14 cellular contexts compared by ENCODE assay signal in the genomic region with DNA sequence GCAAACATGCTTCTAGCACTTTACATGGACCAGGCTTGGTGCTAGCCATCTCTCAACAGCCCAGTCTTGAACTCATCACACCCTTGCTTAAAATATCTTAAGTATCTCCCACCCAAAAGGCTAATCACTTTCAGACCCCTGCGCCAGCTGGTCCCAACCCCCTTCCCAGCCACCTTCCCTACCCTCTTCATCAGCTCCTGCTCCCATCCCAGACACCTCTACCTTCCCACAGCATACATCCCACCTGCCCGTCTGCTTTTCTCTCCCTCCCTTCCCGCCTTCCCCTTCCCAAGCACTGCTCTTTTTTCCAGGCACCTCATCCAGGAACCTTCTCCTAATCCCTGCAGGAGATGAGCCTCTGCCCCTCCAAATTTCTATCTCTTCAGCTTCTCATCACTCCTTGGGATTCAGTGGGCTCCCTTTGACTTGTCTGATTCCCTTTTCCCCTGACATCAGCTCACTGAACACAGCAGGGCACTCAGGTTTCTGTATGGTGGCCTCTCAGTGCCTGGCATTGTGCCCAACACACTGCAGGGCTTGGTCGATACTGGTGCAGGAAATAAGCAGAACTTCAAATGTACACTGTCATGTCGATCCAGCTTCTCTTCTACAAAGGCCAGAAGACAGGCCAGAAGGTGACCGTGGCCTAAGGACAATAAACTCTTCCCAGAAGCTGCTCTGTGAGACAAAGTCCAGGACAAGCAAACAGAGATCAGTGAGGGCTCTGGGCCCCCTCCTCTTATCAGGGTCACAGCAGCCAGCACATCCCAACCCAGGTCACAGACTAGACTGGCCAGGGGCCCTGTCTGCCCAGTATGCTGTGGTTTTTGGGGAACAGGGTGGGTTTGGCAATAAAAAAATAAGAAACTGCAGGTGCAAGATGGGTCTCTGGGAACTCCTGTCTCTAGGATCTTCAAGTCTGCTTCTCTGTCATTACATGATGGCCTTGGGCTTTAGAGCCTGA. TPM values are rescaled to one million over a fixed set of nuclear protein-coding genes. Genes with fewer than 3 reads are reported as not detected.
DNase-seq lines count a peak whose midpoint lies in the region; ATAC-seq and TF ChIP-seq lines count a peak whose summit lies in the region.
"Had no signal": no experiment of that assay in that cellular context is flagged by ENCODE, and none has a peak within 500 bp of the region (broad histone marks: within the 10 kb centered on the region; RNA-seq: fewer than 3 reads in every experiment).

No MANE protein-coding gene starts in this region.

- H3K9me3 ChIP-seq in stomach: no peaks in the 10 kb centered on the region
- H3K9me3 ChIP-seq: upper lobe of left lung had no signal

- H3K27ac Mint-ChIP-seq in mesothelial cell of epicardium: no peak overlapping the region

- no peak for TF ChIP-seq POLR2A in stomach (IDR thresholded peaks at IDR 0.05)

- peaks cover 10% of the 10 kb centered on the region for H3K27me3 Mint-ChIP-seq in mesothelial cell of epicardium (ENCODE audit: low read depth)

- TF ChIP-seq EP300 in stomach (IDR thresholded peaks at IDR 0.05): no peak

- H3K9me3 Mint-ChIP-seq in mesothelial cell of epicardium: no peaks in the 10 kb centered on the region

- intact Hi-C loops in left colon (cut with DNase I, micrococcal nuclease): no loop called here
- intact Hi-C loops in stomach (cut with DNase I; ENCODE audit: low total_unique reads): no loop called here

- no peak overlapping the region for H3K4me3 Mint-ChIP-seq in mesothelial cell of epicardium

- no peaks in the 10 kb centered on the region for H3K36me3 Mint-ChIP-seq in mesothelial cell of epicardium

- peaks cover 0 to 7% (median 0%) of the 10 kb centered on the region in 3 donors for H3K27me3 ChIP-seq in stomach
- no peaks in the 10 kb centered on the region for H3K27me3 ChIP-seq in brain microvascular endothelial cell (replicated peaks)
- H3K27me3 ChIP-seq: upper lobe of left lung had no signal

- peak; percentile 19 for ATAC-seq in left colon

- in situ Hi-C loops in brain microvascular endothelial cell (cut with HindIII; ENCODE audit: low pct_ligation_motif_present, low sequenced_read_pairs): no loop called here

- peaks cover 3% of the 10 kb centered on the region for H3K4me1 Mint-ChIP-seq in mesothelial cell of epicardium

- TF ChIP-seq CTCF in stomach (IDR thresholded peaks at IDR 0.05) (no peak), brain microvascular endothelial cell (IDR thresholded peaks at IDR 0.05; ENCODE audit: low read depth, low read length, missing control alignments) (no peak), mesothelial cell of epicardium (IDR thresholded peaks at IDR 0.05; ENCODE audit: unreplicated experiment) (no peak)

- H3K27ac ChIP-seq in stomach (no peak overlapping the region), brain microvascular endothelial cell (no peak overlapping the region)
- H3K27ac ChIP-seq: upper lobe of left lung, WERI-Rb-1 had no signal

- H3K4me1 ChIP-seq in stomach: peaks cover 4 to 17% (median 8%) of the 10 kb centered on the region in 4 donors

- H3K36me3 ChIP-seq in stomach (no peaks in the 10 kb centered on the region), brain microvascular endothelial cell (replicated peaks) (no peaks in the 10 kb centered on the region)
- H3K36me3 ChIP-seq: upper lobe of left lung, WERI-Rb-1 had no signal

- no peak overlapping the region for H3K4me3 ChIP-seq in stomach
- no peak overlapping the region for H3K4me3 ChIP-seq in brain microvascular endothelial cell (ENCODE audit: low read depth, low read length)
- H3K4me3 ChIP-seq: upper lobe of left lung had no signal

- 35 to 44% (median 41%) methylated on average over 6 of the region's 6 CpGs for WGBS in stomach, 5 donors

- DNase-seq in NCI-H2196 (lab: John Stamatoyannopoulos, UW; ENCODE audit: unreplicated experiment): peak; percentile 5
- no peak for DNase-seq in NCI-H2196 treated with DMSO at 0.1 percent for 48 hours (lab: John Stamatoyannopoulos, UW; ENCODE audit: unreplicated experiment)
- peak; percentile 19 for DNase-seq in NCI-H510A treated with DMSO at 0.1 percent for 48 hours (lab: John Stamatoyannopoulos, UW)
- peak; percentile 26 to 44 for DNase-seq in left colon
- peak; percentile 45 for DNase-seq in stomach
- DNase-seq in GDM1 (lab: John Stamatoyannopoulos, UW): no peak
- DNase-seq in brain microvascular endothelial cell: no peak
- no peak for DNase-seq in mesothelial cell of epicardium (ENCODE audit: low spot score in 2 of 2, unreplicated experiment in 2 of 2)
- DNase-seq: ACHN, NCI-H2171, upper lobe of left lung, WERI-Rb-1 had no signal

RNA-seq across cellular contexts. Expression of gene ITIH1, which starts 2.2 kb away (rescaled TPM):
- total RNA-seq in left colon (not detected), stomach (not detected), mesothelial cell of epicardium (not detected in 3 replicates)
- polyA plus RNA-seq in stomach: 1 to 10 TPM in 1 of 3 donors, not detected in 2; 1.9 TPM
- total RNA-seq: Daoy, epithelial cell of proximal tubule had no signal

RNA-seq across cellular contexts. Expression of gene NEK4, which starts 4.4 kb away (rescaled TPM):
- total RNA-seq in left colon (10 to 100 TPM; 20.9 to 25.1 TPM), stomach (10 to 100 TPM in 4 of 5 donors, 1 to 10 TPM in 1; 7.1 to 30.7 (median 24.2) TPM), mesothelial cell of epicardium (32.3 to 33.5 TPM (median 32.9 TPM) in 3 replicates)
- polyA plus RNA-seq in stomach: 1 to 10 TPM; 4.3 to 8.2 (median 6.3) TPM

RNA-seq across cellular contexts. Expression of gene ITIH3, which starts 19.4 kb away (rescaled TPM):
- total RNA-seq in left colon (under 1 TPM; 0.34 to 0.46 TPM), stomach (100 to 1,000 TPM in 1 of 5 donors, 1 to 10 TPM in 3, not detected in 1; 1.1 to 210 (median 6.4) TPM), mesothelial cell of epicardium (22.4 to 25.0 TPM (median 23.1 TPM) in 3 replicates)
- 10 to 100 TPM in 1 of 3 donors, under 1 TPM in 1, not detected in 1; 0.19 to 14.4 TPM for polyA plus RNA-seq in stomach
- total RNA-seq: Daoy, epithelial cell of proximal tubule had no signal

RNA-seq across cellular contexts. Expression of gene ITIH4, which starts 55.3 kb away (rescaled TPM):
- total RNA-seq in left colon: 1 to 10 TPM; 2.7 to 5.5 TPM
- total RNA-seq in stomach: 100 to 1,000 TPM in 1 of 5 donors, 10 to 100 TPM in 2, 1 to 10 TPM in 2; 1.7 to 300 (median 20.9) TPM
- polyA plus RNA-seq in stomach: 10 to 100 TPM in 2 of 3 donors, 1 to 10 TPM in 1; 7.1 to 41.7 (median 16.2) TPM
- 12.0 to 13.9 TPM (median 13.5 TPM) in 3 replicates for total RNA-seq in mesothelial cell of epicardium
- total RNA-seq: epithelial cell of proximal tubule had no signal

RNA-seq across cellular contexts. Expression of gene MUSTN1, which starts 59.6 kb away (rescaled TPM):
- 1 to 10 TPM in 1 of 2 donors, not detected in 1; 2.5 TPM for total RNA-seq in left colon
- total RNA-seq in stomach: 10 to 100 TPM in 1 of 5 donors, 1 to 10 TPM in 2, not detected in 2; 1.8 to 24.1 (median 4.5) TPM
- 10 to 100 TPM; 12.9 to 45.5 (median 17.9) TPM for polyA plus RNA-seq in stomach
- total RNA-seq in mesothelial cell of epicardium: 1.0 to 2.1 TPM in 2 of 3 replicates, not detected in the other
- total RNA-seq: Daoy, epithelial cell of proximal tubule had no signal

Comparison
In these comparisons a context has a peak if more than half of its experiments do, and no peak if none do; other contexts are left out.
1. DNase-seq: peak in NCI-H2196 (single experiment), NCI-H510A treated with DMSO at 0.1 percent for 48 hours (single experiment), left colon (2 of 2) and stomach (single experiment); none in NCI-H2196 treated with DMSO at 0.1 percent for 48 hours (single experiment), GDM1 (single experiment), brain microvascular endothelial cell (single experiment) and mesothelial cell of epicardium (0 of 2).